8 cellular contexts compared by ENCODE assay signal in genomic region chr9:137045294-137046093, GRCh38. TPM values are rescaled to one million over a fixed set of nuclear protein-coding genes. Genes with fewer than 3 reads are reported as not detected.
DNase-seq lines count a peak whose midpoint lies in the region; ATAC-seq and TF ChIP-seq lines count a peak whose summit lies in the region.

No MANE protein-coding gene starts in this region.

- H3K4me3 ChIP-seq in adrenal gland: peak overlapping the region in 1 of 4 donors; percentile 62

- H3K27me3 Mint-ChIP-seq in activated naive CD4-positive, alpha-beta T cell treated with anti-CD3 and anti-CD28 coated beads, Interleukin-2, amount 50 U/mL, for 24 hours: peaks cover 10% of the 10 kb centered on the region
- H3K27me3 Mint-ChIP-seq in WTC11 (ENCODE audit: low read depth) (peaks cover 45% of the 10 kb centered on the region), progenitor cell of endocrine pancreas (peaks cover 23% of the 10 kb centered on the region)

- POLR2A ChIA-PET in WTC11 (lab: Charles Lee): no interaction called here

- no peaks in the 10 kb centered on the region for H3K36me3 ChIP-seq in adrenal gland (replicated peaks in 1 of 2)

- H3K27ac ChIP-seq in foreskin keratinocyte (no peak overlapping the region), adrenal gland (peak overlapping the region in 2 of 5 donors; percentile 58 to 69)

- 0 to 19% (median 2%) methylated on average over 8 to 97 of the region's 97 CpGs for WGBS in adrenal gland, 4 donors

- H3K9me3 ChIP-seq in adrenal gland (replicated peaks in 1 of 3): no peaks in the 10 kb centered on the region

- H3K4me1 ChIP-seq in foreskin keratinocyte: no peaks in the 10 kb centered on the region
- peaks cover 5 to 15% of the 10 kb centered on the region in 2 donors for H3K4me1 ChIP-seq in adrenal gland (replicated peaks in 1 of 2)

- peaks cover 60% of the 10 kb centered on the region for H3K27me3 ChIP-seq in foreskin keratinocyte
- H3K27me3 ChIP-seq in adrenal gland: peaks cover 48% of the 10 kb centered on the region

- H3K27ac Mint-ChIP-seq in activated naive CD4-positive, alpha-beta T cell treated with anti-CD3 and anti-CD28 coated beads, Interleukin-2, amount 50 U/mL, for 24 hours: no peak overlapping the region
- H3K27ac Mint-ChIP-seq in WTC11 (no peak overlapping the region), progenitor cell of endocrine pancreas (no peak overlapping the region)

- H3K36me3 Mint-ChIP-seq in activated naive CD4-positive, alpha-beta T cell treated with anti-CD3 and anti-CD28 coated beads, Interleukin-2, amount 50 U/mL, for 24 hours: no peaks in the 10 kb centered on the region
- H3K36me3 Mint-ChIP-seq in WTC11: no peaks in the 10 kb centered on the region
- H3K36me3 Mint-ChIP-seq in progenitor cell of endocrine pancreas (ENCODE audit: insufficient read depth): no peaks in the 10 kb centered on the region

- H3K4me3 Mint-ChIP-seq in activated naive CD4-positive, alpha-beta T cell treated with anti-CD3 and anti-CD28 coated beads, Interleukin-2, amount 50 U/mL, for 24 hours: peak overlapping the region; percentile 76
- H3K4me3 Mint-ChIP-seq in WTC11: peak overlapping the region; percentile 77
- H3K4me3 Mint-ChIP-seq in progenitor cell of endocrine pancreas (ENCODE audit: low read depth): peak overlapping the region; percentile 73

- ATAC-seq in WTC11 (peak; percentile 15), foreskin keratinocyte (peak; percentile 13), GM19328 (IDR thresholded peaks at IDR 0.05; ENCODE audit: unreplicated experiment) (no peak)

- CTCF ChIA-PET in WTC11 (lab: Charles Lee): interaction anchor here (1.0 to 3.9 kb wide), 8 partner anchors 11 to 98 kb away, joined by 3 to 41 read pairs (median 6); partner anchors contain the start of genes LCN12 and SAPCD2

- TF ChIP-seq CTCF in WTC11 (IDR thresholded peaks at IDR 0.05): no peak
- TF ChIP-seq CTCF in foreskin keratinocyte (conservative IDR thresholded peaks at IDR 0.05): no peak
- no peak for TF ChIP-seq CTCF in progenitor cell of endocrine pancreas (IDR thresholded peaks at IDR 0.05; ENCODE audit: unreplicated experiment)
- TF ChIP-seq CTCF in adrenal gland (IDR thresholded peaks at IDR 0.05): no peak

- H3K9me3 Mint-ChIP-seq in activated naive CD4-positive, alpha-beta T cell treated with anti-CD3 and anti-CD28 coated beads, Interleukin-2, amount 50 U/mL, for 24 hours: no peaks in the 10 kb centered on the region
- H3K9me3 Mint-ChIP-seq in WTC11 (no peaks in the 10 kb centered on the region), progenitor cell of endocrine pancreas (ENCODE audit: low read depth) (no peaks in the 10 kb centered on the region)

- intact Hi-C loops in adrenal gland (cut with DNase I): no loop called here

- no peak for DNase-seq in activated naive CD4-positive, alpha-beta T cell (lab: John Stamatoyannopoulos, UW)
- peak; percentile 59 for DNase-seq in WTC11 (ENCODE audit: low spot score)
- no peak for DNase-seq in foreskin keratinocyte
- DNase-seq in progenitor cell of endocrine pancreas (ENCODE audit: low spot score, unreplicated experiment): no peak
- no peak for DNase-seq in adrenal gland
- no peak for DNase-seq in OCI-M2 (lab: John Stamatoyannopoulos, UW; ENCODE audit: unreplicated experiment)

- TF ChIP-seq POLR2A in adrenal gland (IDR thresholded peaks at IDR 0.05): no peak

- peaks cover 14% of the 10 kb centered on the region for H3K4me1 Mint-ChIP-seq in activated naive CD4-positive, alpha-beta T cell treated with anti-CD3 and anti-CD28 coated beads, Interleukin-2, amount 50 U/mL, for 24 hours
- peaks cover 10% of the 10 kb centered on the region for H3K4me1 Mint-ChIP-seq in WTC11
- peaks cover 2% of the 10 kb centered on the region for H3K4me1 Mint-ChIP-seq in progenitor cell of endocrine pancreas (ENCODE audit: low read depth)

TF ChIP-seq in WTC11, 78 proteins besides CTCF, POLR2A, EP300 and RAD21 (continues in another document):
- TF ChIP-seq FOXK1 (CRISPR knock-in tag; IDR thresholded peaks at IDR 0.05): no peak
- no peak for TF ChIP-seq MXD4 (CRISPR knock-in tag; IDR thresholded peaks at IDR 0.05; ENCODE audit: borderline replicate concordance)
- TF ChIP-seq ZNF232 (CRISPR knock-in tag; IDR thresholded peaks at IDR 0.05): no peak
- no peak for TF ChIP-seq MAX (CRISPR knock-in tag; IDR thresholded peaks at IDR 0.05)
- TF ChIP-seq ZNF423 (CRISPR knock-in tag; IDR thresholded peaks at IDR 0.05): no peak
- no peak for TF ChIP-seq GRHL2 (CRISPR knock-in tag; IDR thresholded peaks at IDR 0.05; ENCODE audit: insufficient replicate concordance, severe bottlenecking)
- TF ChIP-seq PREB (CRISPR knock-in tag; IDR thresholded peaks at IDR 0.05; ENCODE audit: borderline replicate concordance): no peak
- no peak for TF ChIP-seq NR3C1 (CRISPR knock-in tag; conservative IDR thresholded peaks at IDR 0.05; ENCODE audit: low read depth)
- TF ChIP-seq SOX15 (CRISPR knock-in tag; IDR thresholded peaks at IDR 0.05): no peak
- TF ChIP-seq ZNF263 (CRISPR knock-in tag; IDR thresholded peaks at IDR 0.05; ENCODE audit: low read depth): no peak
- TF ChIP-seq NFYB (CRISPR knock-in tag; conservative IDR thresholded peaks at IDR 0.05; ENCODE audit: low read depth): no peak
- TF ChIP-seq MYBL2 (CRISPR knock-in tag; IDR thresholded peaks at IDR 0.05): no peak; the same call in 1 of the 2 replicates
- no peak for TF ChIP-seq USF2 (CRISPR knock-in tag; IDR thresholded peaks at IDR 0.05)
- TF ChIP-seq OVOL2 (CRISPR knock-in tag; IDR thresholded peaks at IDR 0.05; ENCODE audit: borderline replicate concordance): no peak
- no peak for TF ChIP-seq ZNF416 (CRISPR knock-in tag; IDR thresholded peaks at IDR 0.05)
- TF ChIP-seq SMAD4 (CRISPR knock-in tag; IDR thresholded peaks at IDR 0.05): no peak
- peak; percentile 25; the same call in 1 of the 2 replicates for TF ChIP-seq SP1 (CRISPR knock-in tag; conservative IDR thresholded peaks at IDR 0.05)
- TF ChIP-seq ELF4 (CRISPR knock-in tag; IDR thresholded peaks at IDR 0.05; ENCODE audit: low read depth): 0 out of 2 replicates have a peak, but pooled peaks have one; percentile 22
- no peak for TF ChIP-seq CDX4 (CRISPR knock-in tag; IDR thresholded peaks at IDR 0.05; ENCODE audit: borderline replicate concordance)
- no peak for TF ChIP-seq NR1H2 (CRISPR knock-in tag; IDR thresholded peaks at IDR 0.05)
- no peak for TF ChIP-seq ETV6 (CRISPR knock-in tag; IDR thresholded peaks at IDR 0.05)

RNA-seq across cellular contexts. Expression of gene NPDC1, which starts 0.5 kb away (rescaled TPM):
- total RNA-seq in WTC11 (2021) (64.3 to 68.8 TPM (median 64.5 TPM) in 3 replicates), foreskin keratinocyte (7.3 and 9.0 TPM in 2 replicates), progenitor cell of endocrine pancreas (62.0 and 73.2 TPM in 2 replicates), adrenal gland (10 to 100 TPM; 17.8 to 77.1 (median 43.3) TPM)
- polyA plus RNA-seq in foreskin keratinocyte (11.5 and 17.3 TPM in 2 replicates), adrenal gland (100 to 1,000 TPM in 2 of 3 donors, 1 to 10 TPM in 1; 5.1 to 311 (median 194) TPM)

RNA-seq across cellular contexts. Expression of gene ENTPD2, which starts 8.4 kb away (rescaled TPM):
- total RNA-seq in WTC11 (2021) (8.3 to 9.6 TPM (median 9.2 TPM) in 3 replicates), foreskin keratinocyte (0.56 and 0.75 TPM in 2 replicates), progenitor cell of endocrine pancreas (0.19 and 0.51 TPM in 2 replicates), adrenal gland (under 1 TPM in 3 of 8 donors, not detected in 5; 0.28 to 0.53 (median 0.28) TPM)
- polyA plus RNA-seq in foreskin keratinocyte (1.4 and 1.6 TPM in 2 replicates), adrenal gland (1 to 10 TPM in 2 of 3 donors, not detected in 1; 1.6 to 1.7 TPM)

RNA-seq across cellular contexts. Expression of gene FUT7, which starts 13.6 kb away (rescaled TPM):
- total RNA-seq in WTC11 (2021) (not detected in 3 replicates), foreskin keratinocyte (not detected in 2 replicates), progenitor cell of endocrine pancreas (not detected in 2 replicates), adrenal gland (under 1 TPM in 5 of 8 donors, not detected in 3; 0.11 to 0.69 (median 0.21) TPM)
- polyA plus RNA-seq in foreskin keratinocyte (not detected in 2 replicates), adrenal gland (under 1 TPM in 2 of 3 donors, not detected in 1; 0.16 to 0.17 TPM)

RNA-seq across cellular contexts. Expression of gene ABCA2, which starts 17.5 kb away (rescaled TPM):
- total RNA-seq in WTC11 (2021) (19.2 to 28.3 TPM (median 25.9 TPM) in 3 replicates), foreskin keratinocyte (1.2 TPM in 2 replicates), progenitor cell of endocrine pancreas (26.4 and 30.1 TPM in 2 replicates), adrenal gland (10 to 100 TPM; 25.2 to 54.4 (median 31.5) TPM)
- polyA plus RNA-seq in foreskin keratinocyte (1.1 and 1.5 TPM in 2 replicates), adrenal gland (100 to 1,000 TPM in 1 of 3 donors, 10 to 100 TPM in 2; 13.6 to 150 (median 69.8) TPM)

RNA-seq across cellular contexts. Expression of gene SAPCD2, which starts 24.9 kb away (rescaled TPM):
- total RNA-seq in WTC11 (2021) (52.0 to 67.0 TPM (median 53.6 TPM) in 3 replicates), foreskin keratinocyte (4.8 and 5.2 TPM in 2 replicates), progenitor cell of endocrine pancreas (15.1 and 15.3 TPM in 2 replicates), adrenal gland (1 to 10 TPM in 1 of 8 donors, under 1 TPM in 7; 0.24 to 1.5 (median 0.69) TPM)
- polyA plus RNA-seq in foreskin keratinocyte (3.3 and 3.6 TPM in 2 replicates), adrenal gland (under 1 TPM; 0.07 to 0.56 (median 0.17) TPM)
